In the genomic region with DNA sequence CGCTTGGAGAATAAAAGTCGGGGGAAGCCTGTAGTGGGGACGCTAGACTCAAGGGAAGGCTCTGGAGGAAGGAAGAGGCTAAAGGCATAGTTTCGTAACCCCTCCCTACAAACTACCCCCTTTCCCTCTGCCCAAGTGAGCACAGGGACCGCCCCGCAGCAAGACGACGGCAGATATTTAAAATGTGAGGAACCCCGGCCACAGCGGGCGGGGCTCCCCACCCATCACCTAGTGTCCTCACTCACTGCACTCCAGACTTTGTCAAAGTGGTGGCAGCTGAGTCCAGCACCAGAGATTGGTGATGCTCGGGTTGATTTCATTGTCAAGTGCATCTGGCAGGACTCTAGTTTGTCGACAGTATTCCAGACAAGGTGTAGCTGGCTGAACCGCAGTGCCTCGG, we compare ENCODE assay signal across 1 cellular context.
TF ChIP-seq lines count a peak whose summit lies in the region.

No MANE protein-coding gene starts in this region.

TF ChIP-seq in HepG2, 621 proteins besides CTCF, POLR2A, EP300 and RAD21 (continued from another document):
- TF ChIP-seq, protein P1, sequence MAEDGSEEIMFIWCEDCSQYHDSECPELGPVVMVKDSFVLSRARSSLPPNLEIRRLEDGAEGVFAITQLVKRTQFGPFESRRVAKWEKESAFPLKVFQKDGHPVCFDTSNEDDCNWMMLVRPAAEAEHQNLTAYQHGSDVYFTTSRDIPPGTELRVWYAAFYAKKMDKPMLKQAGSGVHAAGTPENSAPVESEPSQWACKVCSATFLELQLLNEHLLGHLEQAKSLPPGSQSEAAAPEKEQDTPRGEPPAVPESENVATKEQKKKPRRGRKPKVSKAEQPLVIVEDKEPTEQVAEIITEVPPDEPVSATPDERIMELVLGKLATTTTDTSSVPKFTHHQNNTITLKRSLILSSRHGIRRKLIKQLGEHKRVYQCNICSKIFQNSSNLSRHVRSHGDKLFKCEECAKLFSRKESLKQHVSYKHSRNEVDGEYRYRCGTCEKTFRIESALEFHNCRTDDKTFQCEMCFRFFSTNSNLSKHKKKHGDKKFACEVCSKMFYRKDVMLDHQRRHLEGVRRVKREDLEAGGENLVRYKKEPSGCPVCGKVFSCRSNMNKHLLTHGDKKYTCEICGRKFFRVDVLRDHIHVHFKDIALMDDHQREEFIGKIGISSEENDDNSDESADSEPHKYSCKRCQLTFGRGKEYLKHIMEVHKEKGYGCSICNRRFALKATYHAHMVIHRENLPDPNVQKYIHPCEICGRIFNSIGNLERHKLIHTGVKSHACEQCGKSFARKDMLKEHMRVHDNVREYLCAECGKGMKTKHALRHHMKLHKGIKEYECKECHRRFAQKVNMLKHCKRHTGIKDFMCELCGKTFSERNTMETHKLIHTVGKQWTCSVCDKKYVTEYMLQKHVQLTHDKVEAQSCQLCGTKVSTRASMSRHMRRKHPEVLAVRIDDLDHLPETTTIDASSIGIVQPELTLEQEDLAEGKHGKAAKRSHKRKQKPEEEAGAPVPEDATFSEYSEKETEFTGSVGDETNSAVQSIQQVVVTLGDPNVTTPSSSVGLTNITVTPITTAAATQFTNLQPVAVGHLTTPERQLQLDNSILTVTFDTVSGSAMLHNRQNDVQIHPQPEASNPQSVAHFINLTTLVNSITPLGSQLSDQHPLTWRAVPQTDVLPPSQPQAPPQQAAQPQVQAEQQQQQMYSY (CRISPR knock-in tag; IDR thresholded peaks at IDR 0.05), result no peak
- TF ChIP-seq STAT5B (CRISPR knock-in tag; IDR thresholded peaks at IDR 0.05) (no peak), ELF3 (CRISPR knock-in tag; IDR thresholded peaks at IDR 0.05) (no peak), ZHX1 (CRISPR knock-in tag; IDR thresholded peaks at IDR 0.05; ENCODE audit: low read depth) (no peak), ZSCAN5A (CRISPR knock-in tag; IDR thresholded peaks at IDR 0.05; ENCODE audit: borderline replicate concordance) (no peak), ZNF891 (CRISPR knock-in tag; IDR thresholded peaks at IDR 0.05) (no peak), TCF7L2 (IDR thresholded peaks at IDR 0.05; ENCODE audit: low read depth, low read length) (no peak), ZNF34 (CRISPR knock-in tag; IDR thresholded peaks at IDR 0.05; ENCODE audit: borderline replicate concordance) (no peak), ZNF44 (CRISPR knock-in tag; IDR thresholded peaks at IDR 0.05) (no peak), GATAD2A (CRISPR knock-in tag; IDR thresholded peaks at IDR 0.05) (no peak), GTF2F1 (IDR thresholded peaks at IDR 0.05; ENCODE audit: low read length) (no peak), MEF2D (CRISPR knock-in tag; IDR thresholded peaks at IDR 0.05) (no peak), SP2 (CRISPR knock-in tag; IDR thresholded peaks at IDR 0.05) (no peak), SNAPC2 (CRISPR knock-in tag; IDR thresholded peaks at IDR 0.05) (no peak), ZFP1 (CRISPR knock-in tag; IDR thresholded peaks at IDR 0.05) (no peak)
- TF ChIP-seq, protein P2, sequence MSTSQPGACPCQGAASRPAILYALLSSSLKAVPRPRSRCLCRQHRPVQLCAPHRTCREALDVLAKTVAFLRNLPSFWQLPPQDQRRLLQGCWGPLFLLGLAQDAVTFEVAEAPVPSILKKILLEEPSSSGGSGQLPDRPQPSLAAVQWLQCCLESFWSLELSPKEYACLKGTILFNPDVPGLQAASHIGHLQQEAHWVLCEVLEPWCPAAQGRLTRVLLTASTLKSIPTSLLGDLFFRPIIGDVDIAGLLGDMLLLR (CRISPR knock-in tag; IDR thresholded peaks at IDR 0.05), result no peak
